ENCODE assay signal across 24 cellular contexts in the genomic region with DNA sequence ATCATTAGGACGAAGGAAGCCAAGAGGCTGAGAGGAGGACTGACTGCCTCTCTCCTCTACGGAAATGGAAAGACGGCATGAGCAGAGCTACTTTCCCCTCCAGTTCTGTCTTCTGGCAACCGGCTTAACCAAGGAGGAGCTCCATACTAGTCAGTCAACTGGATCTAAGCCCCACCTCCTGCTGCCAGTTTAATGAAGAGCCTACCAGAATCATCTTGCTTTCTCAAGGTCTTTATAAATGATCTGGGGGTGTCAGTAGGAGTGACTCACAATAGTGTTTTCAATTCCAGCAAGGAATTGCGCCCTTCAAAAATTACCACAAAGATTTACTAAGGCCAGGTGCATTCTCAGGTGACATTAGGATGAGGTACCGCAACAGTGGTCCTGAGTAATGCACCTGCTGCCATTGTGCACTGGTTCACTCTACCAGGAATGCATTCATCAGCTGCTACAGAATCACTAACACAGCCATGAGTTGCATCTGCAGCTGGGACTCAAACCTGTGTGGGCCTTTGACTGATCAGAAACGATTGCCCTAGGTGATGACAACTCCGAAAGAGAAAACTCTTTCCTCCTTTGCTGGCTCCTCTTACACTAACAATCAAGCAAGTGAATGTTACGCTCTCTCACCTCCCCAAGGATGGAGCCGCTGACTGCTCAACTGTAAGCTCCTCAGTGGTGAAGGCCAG. TPM values are rescaled to one million over a fixed set of nuclear protein-coding genes. Genes with fewer than 3 reads are reported as not detected.
DNase-seq lines count a peak whose midpoint lies in the region; ATAC-seq and TF ChIP-seq lines count a peak whose summit lies in the region.
"Had no signal": no experiment of that assay in that cellular context is flagged by ENCODE, and none has a peak within 500 bp of the region (broad histone marks: within the 10 kb centered on the region; RNA-seq: fewer than 3 reads in every experiment).

No MANE protein-coding gene starts in this region.

- H3K4me1 ChIP-seq in heart right ventricle (peaks cover 6 to 48% (median 33%) of the 10 kb centered on the region in 9 donors), right cardiac atrium (ENCODE audit: control insufficient read depth, insufficient read depth, low read length) (peaks cover 9% of the 10 kb centered on the region), uterus (peaks cover 5 to 7% of the 10 kb centered on the region in 2 donors)

- H3K27me3 Mint-ChIP-seq in activated CD8-positive, alpha-beta T cell treated with anti-CD3 and anti-CD28 coated beads for 36 hours: no peaks in the 10 kb centered on the region
- H3K27me3 Mint-ChIP-seq: memory B cell, naive B cell had no signal

- no peak overlapping the region for H3K4me3 Mint-ChIP-seq in activated CD8-positive, alpha-beta T cell treated with anti-CD3 and anti-CD28 coated beads for 36 hours
- H3K4me3 Mint-ChIP-seq: activated CD4-positive, alpha-beta memory T cell treated with anti-CD3 and anti-CD28 coated beads, Interleukin-2, amount 10 ng/mL, durations not matched to agents 7 days and 5 days; memory B cell had no signal

- no peaks in the 10 kb centered on the region for H4K20me1 ChIP-seq in SU-DHL-6 (ENCODE audit: low read depth, low read length)

- H3K9me3 Mint-ChIP-seq in activated CD8-positive, alpha-beta T cell treated with anti-CD3 and anti-CD28 coated beads for 36 hours: no peaks in the 10 kb centered on the region
- H3K9me3 Mint-ChIP-seq: activated CD4-positive, alpha-beta memory T cell treated with anti-CD3 and anti-CD28 coated beads, Interleukin-2, amount 10 ng/mL, durations not matched to agents 7 days and 5 days; memory B cell; naive B cell had no signal

- no peaks in the 10 kb centered on the region for H3K27me3 ChIP-seq in heart right ventricle
- no peaks in the 10 kb centered on the region for H3K27me3 ChIP-seq in SU-DHL-6 (ENCODE audit: low read length)
- H3K27me3 ChIP-seq in right cardiac atrium (ENCODE audit: control insufficient read depth, insufficient read depth): no peaks in the 10 kb centered on the region
- no peaks in the 10 kb centered on the region for H3K27me3 ChIP-seq in uterus
- H3K27me3 ChIP-seq: stomach, tibial nerve had no signal

- H3K4me2 ChIP-seq in SU-DHL-6 (ENCODE audit: low read depth, low read length, poor library complexity, severe bottlenecking): peak overlapping the region; percentile 81

- H3K27ac ChIP-seq in heart right ventricle (peak overlapping the region in 8 of 10 donors; percentile 66 to 95 (median 91)), SU-DHL-6 (ENCODE audit: low read depth, low read length) (no peak overlapping the region), right cardiac atrium (ENCODE audit: low read length) (peak overlapping the region; percentile 70), uterus (peak overlapping the region; percentile 79 to 96), substantia nigra (ENCODE audit: low read depth, low read length, poor library complexity, severe bottlenecking) (no peak overlapping the region)
- H3K27ac ChIP-seq: stomach, tibial nerve had no signal

- POLR2A ChIA-PET in activated CD8-positive, alpha-beta T cell treated with anti-CD3 and anti-CD28 coated beads for 36 hours (lab: Charles Lee): interaction anchor here (0.5 to 1.9 kb wide), 4 partner anchors 8 to 390 kb away, joined by 3 to 8 read pairs (median 3); no protein-coding TSS in a partner anchor

- H3K4me3 ChIP-seq in heart right ventricle: no peak overlapping the region
- H3K4me3 ChIP-seq in SU-DHL-6 (ENCODE audit: insufficient read depth, low read length, poor library complexity, severe bottlenecking): no peak overlapping the region
- no peak overlapping the region for H3K4me3 ChIP-seq in right cardiac atrium (ENCODE audit: low read length)
- H3K4me3 ChIP-seq in uterus: no peak overlapping the region
- H3K4me3 ChIP-seq: psoas muscle, stomach, tibial nerve had no signal

- no peak for TF ChIP-seq POLR2A in uterus (IDR thresholded peaks at IDR 0.05)

- CTCF ChIA-PET in activated CD8-positive, alpha-beta T cell treated with anti-CD3 and anti-CD28 coated beads for 36 hours (lab: Charles Lee): interaction anchor here (0.8 to 4.2 kb wide), 5 partner anchors 8 to 346 kb away, joined by 3 to 44 read pairs (median 4); no protein-coding TSS in a partner anchor

- H3K36me3 ChIP-seq in heart right ventricle (peaks cover 0 to 39% (median 0%) of the 10 kb centered on the region in 9 donors), SU-DHL-6 (ENCODE audit: low read length) (peaks cover 14% of the 10 kb centered on the region), uterus (no peaks in the 10 kb centered on the region)

- intact Hi-C loops in heart right ventricle (cut with DNase I): loop anchor here in 1 of 10 donors (10.0 kb wide), 1 partner anchor 124 kb away; a partner anchor contains a TSS
- intact Hi-C loops in cardiac septum (cut with DNase I): no loop called here
- intact Hi-C loops in right cardiac atrium (cut with DNase I): no loop called here
- intact Hi-C loops in uterus (cut with DNase I; ENCODE audit: low total_unique reads): no loop called here
- intact Hi-C loops in activated CD8-positive, alpha-beta T cell treated with anti-CD3 and anti-CD28 coated beads for 36 hours (cut with micrococcal nuclease): no loop called here

- 86 to 87% methylated on average over 10 of the region's 10 CpGs for WGBS in heart right ventricle, 2 donors
- WGBS in right cardiac atrium: 88% methylated on average over 10 of the region's 10 CpGs

- no peak overlapping the region for H3K9ac ChIP-seq in SU-DHL-6 (ENCODE audit: low read length)

- H3K36me3 Mint-ChIP-seq in activated CD8-positive, alpha-beta T cell treated with anti-CD3 and anti-CD28 coated beads for 36 hours (ENCODE audit: low read depth): peaks cover 41% of the 10 kb centered on the region

- no peak for DNase-seq in heart right ventricle
- no peak for DNase-seq in cardiac septum (ENCODE audit: low spot score)
- DNase-seq in right cardiac atrium: no peak
- DNase-seq in uterus: no peak
- no peak for DNase-seq in activated CD8-positive, alpha-beta T cell treated with anti-CD3 and anti-CD28 coated beads for 36 hours
- DNase-seq in substantia nigra (lab: John Stamatoyannopoulos, UW): no peak
- DNase-seq: activated CD4-positive, alpha-beta memory T cell treated with anti-CD3 and anti-CD28 coated beads, Interleukin-2, amount 10 ng/mL, durations not matched to agents 7 days and 5 days; activated T-cell treated with anti-CD3 and anti-CD28 coated beads for 4 hours; amniotic stem cell; DMS79; effector CD4-positive, alpha-beta T cell; H7; IMR-90; naive B cell; NCI-H2029; NCI-H774; psoas muscle; stimulated activated CD8-positive, alpha-beta memory T cell treated with anti-CD3 and anti-CD28 coated beads, Interleukin-4, amount 100 ng/mL, for 48 hours; stomach had no signal

- H2AFZ ChIP-seq in SU-DHL-6 (ENCODE audit: low read depth, low read length, severe bottlenecking): no peak overlapping the region

- no peaks in the 10 kb centered on the region for H3K9me3 ChIP-seq in heart right ventricle
- no peaks in the 10 kb centered on the region for H3K9me3 ChIP-seq in SU-DHL-6 (ENCODE audit: insufficient read depth, low read length)
- no peaks in the 10 kb centered on the region for H3K9me3 ChIP-seq in right cardiac atrium (ENCODE audit: control insufficient read depth, low read length)
- no peaks in the 10 kb centered on the region for H3K9me3 ChIP-seq in uterus
- H3K9me3 ChIP-seq: psoas muscle, stomach, tibial nerve had no signal

- TF ChIP-seq CTCF in heart right ventricle (IDR thresholded peaks at IDR 0.05) (no peak), SU-DHL-6 (IDR thresholded peaks at IDR 0.05; ENCODE audit: insufficient read depth, low read length, poor library complexity, severe bottlenecking) (no peak), uterus (IDR thresholded peaks at IDR 0.05) (no peak)
- TF ChIP-seq CTCF in activated CD8-positive, alpha-beta T cell treated with anti-CD3 and anti-CD28 coated beads for 36 hours (IDR thresholded peaks at IDR 0.05): no peak

- peaks cover 29% of the 10 kb centered on the region for H3K79me2 ChIP-seq in SU-DHL-6 (ENCODE audit: insufficient read depth, low read length)

- H3K4me1 Mint-ChIP-seq in activated CD8-positive, alpha-beta T cell treated with anti-CD3 and anti-CD28 coated beads for 36 hours (ENCODE audit: low read depth): peaks cover 38% of the 10 kb centered on the region

- peaks cover 12% of the 10 kb centered on the region for H3F3A ChIP-seq in SU-DHL-6 (ENCODE audit: insufficient read depth)

- no peak overlapping the region for H3K27ac Mint-ChIP-seq in activated CD8-positive, alpha-beta T cell treated with anti-CD3 and anti-CD28 coated beads for 36 hours
- H3K27ac Mint-ChIP-seq: activated CD4-positive, alpha-beta memory T cell treated with anti-CD3 and anti-CD28 coated beads, Interleukin-2, amount 10 ng/mL, durations not matched to agents 7 days and 5 days; memory B cell had no signal

- no peaks in the 10 kb centered on the region for H3K9me2 ChIP-seq in SU-DHL-6 (replicated peaks; ENCODE audit: insufficient read depth, low read length)

- no peak for ATAC-seq in heart right ventricle
- no peak for ATAC-seq in right cardiac atrium
- no peak for ATAC-seq in activated CD8-positive, alpha-beta T cell treated with anti-CD3 and anti-CD28 coated beads for 36 hours
- ATAC-seq: activated CD4-positive, CD25-positive, alpha-beta regulatory T cell treated with anti-CD3 and anti-CD28 coated beads, Interleukin-2, amount 50 U/mL, for 24 hours; psoas muscle had no signal

RNA-seq across cellular contexts. Expression of a gene that starts 2.8 kb away (rescaled TPM):
- 100 to 1,000 TPM; 222 to 328 (median 245) TPM for total RNA-seq in heart right ventricle
- 100 to 1,000 TPM; 200 to 598 TPM for polyA plus RNA-seq in heart right ventricle
- 209 TPM for total RNA-seq in cardiac septum
- total RNA-seq in right cardiac atrium: 100 to 1,000 TPM; 188 to 264 (median 233) TPM
- polyA plus RNA-seq in right cardiac atrium: 376 TPM
- total RNA-seq in uterus: 10 to 100 TPM in 3 of 4 donors, 1 to 10 TPM in 1; 10.0 to 63.2 (median 30.9) TPM
- total RNA-seq in activated CD8-positive, alpha-beta T cell treated with anti-CD3 and anti-CD28 coated beads for 36 hours: 100 to 1,000 TPM; 127 to 128 TPM

RNA-seq across cellular contexts. Expression of a gene that starts 38.0 kb away (rescaled TPM):
- 10 to 100 TPM; 15.9 to 55.7 (median 27.5) TPM for total RNA-seq in heart right ventricle
- polyA plus RNA-seq in heart right ventricle: 10 to 100 TPM; 18.4 to 32.6 TPM
- total RNA-seq in cardiac septum: 16.6 TPM
- total RNA-seq in right cardiac atrium: 10 to 100 TPM in 3 of 4 donors, 1 to 10 TPM in 1; 10.0 to 44.4 (median 27.1) TPM
- polyA plus RNA-seq in right cardiac atrium: 14.4 TPM
- 1 to 10 TPM in 3 of 4 donors, not detected in 1; 1.9 to 6.1 (median 5.5) TPM for total RNA-seq in uterus
- not detected for total RNA-seq in activated CD8-positive, alpha-beta T cell treated with anti-CD3 and anti-CD28 coated beads for 36 hours
- total RNA-seq: activated CD4-positive, alpha-beta memory T cell treated with anti-CD3 and anti-CD28 coated beads, Interleukin-2, amount 10 ng/mL, durations not matched to agents 7 days and 5 days; T-helper 1 cell treated with Interleukin-12 subunit alpha and Interleukin-12 subunit beta and Interleukin-4 antibody, amounts not matched to agents 30 ng/mL and 1 ng/mL, for 36 hours had no signal

Comparison
In these comparisons a context has a peak if more than half of its experiments do, and no peak if none do; other contexts are left out.
1. H3K27ac ChIP-seq: peak in heart right ventricle (8 of 10), right cardiac atrium (single experiment) and uterus (2 of 2); none in SU-DHL-6 (single experiment) and substantia nigra (single experiment).